1 cellular context compared by ENCODE assay signal in the genomic region with DNA sequence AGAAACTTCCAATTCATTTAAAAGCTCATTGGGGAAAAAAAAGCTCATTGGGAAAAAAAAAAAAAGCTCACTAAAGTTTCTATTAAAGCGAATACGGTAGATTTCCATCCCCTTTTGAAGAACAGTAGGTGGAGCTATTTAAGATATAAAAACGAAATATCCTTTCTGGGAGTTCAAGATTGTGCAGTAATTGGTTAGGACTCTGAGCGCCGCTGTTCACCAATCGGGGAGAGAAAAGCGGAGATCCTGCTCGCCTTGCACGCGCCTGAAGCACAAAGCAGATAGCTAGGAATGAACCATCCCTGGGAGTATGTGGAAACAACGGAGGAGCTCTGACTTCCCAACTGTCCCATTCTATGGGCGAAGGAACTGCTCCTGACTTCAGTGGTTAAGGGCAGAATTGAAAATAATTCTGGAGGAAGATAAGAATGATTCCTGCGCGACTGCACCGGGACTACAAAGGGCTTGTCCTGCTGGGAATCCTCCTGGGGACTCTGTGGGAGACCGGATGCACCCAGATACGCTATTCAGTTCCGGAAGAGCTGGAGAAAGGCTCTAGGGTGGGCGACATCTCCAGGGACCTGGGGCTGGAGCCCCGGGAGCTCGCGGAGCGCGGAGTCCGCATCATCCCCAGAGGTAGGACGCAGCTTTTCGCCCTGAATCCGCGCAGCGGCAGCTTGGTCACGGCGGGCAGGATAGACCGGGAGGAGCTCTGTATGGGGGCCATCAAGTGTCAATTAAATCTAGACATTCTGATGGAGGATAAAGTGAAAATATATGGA.
TF ChIP-seq lines count a peak whose summit lies in the region.

Gene PCDHGA12 (plus strand): TSS at position 176 of the 782 bp plus-strand sequence. CDS start 253 bp downstream, at position 429.

TF ChIP-seq in endothelial cell of umbilical vein, 7 proteins besides CTCF, POLR2A, EP300 and RAD21 (continued from another document):
- peak; percentile 34 for TF ChIP-seq MAX (IDR thresholded peaks at IDR 0.05; ENCODE audit: insufficient read depth, insufficient read length)
